ENCODE assay signal across 1 cellular context in the genomic region with DNA sequence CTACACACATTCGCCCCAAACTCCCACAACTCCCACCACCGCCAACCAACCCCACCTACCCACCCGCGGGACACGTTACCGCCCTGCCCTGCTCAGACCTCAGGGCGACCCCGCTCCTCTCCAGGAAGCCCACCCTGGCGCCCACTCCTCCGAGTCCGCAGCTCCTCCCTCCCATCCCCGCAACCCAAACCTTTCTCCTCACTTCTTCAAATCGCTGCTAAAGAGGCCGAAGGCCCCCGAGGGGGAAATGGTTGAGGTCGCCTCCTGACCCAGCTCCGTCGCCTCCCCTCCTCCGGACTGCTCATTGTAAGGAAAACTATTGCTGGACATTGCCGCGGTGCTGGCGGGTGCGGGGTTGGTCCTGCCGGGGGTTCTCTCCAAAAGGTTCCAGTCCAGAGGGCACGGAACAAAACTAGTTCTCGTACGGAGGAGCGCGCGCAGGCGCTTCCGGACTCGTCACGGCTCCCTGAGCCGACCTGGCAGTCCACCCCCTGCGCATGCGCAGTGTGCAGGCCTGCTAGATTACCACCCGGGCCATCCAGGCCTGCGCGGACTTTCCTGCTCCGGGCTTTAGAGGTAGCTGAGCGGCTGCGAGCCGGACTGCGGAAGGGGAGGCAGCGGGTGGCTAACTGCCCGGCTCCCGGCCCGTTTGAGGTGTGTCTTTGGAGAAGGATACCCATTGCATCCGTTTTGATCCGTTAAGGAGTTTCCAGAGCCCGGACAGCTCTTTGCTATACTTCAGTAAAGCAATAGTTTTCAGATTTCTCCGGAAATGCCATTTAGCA.
TF ChIP-seq lines count a peak whose summit lies in the region.

A gene with protein sequence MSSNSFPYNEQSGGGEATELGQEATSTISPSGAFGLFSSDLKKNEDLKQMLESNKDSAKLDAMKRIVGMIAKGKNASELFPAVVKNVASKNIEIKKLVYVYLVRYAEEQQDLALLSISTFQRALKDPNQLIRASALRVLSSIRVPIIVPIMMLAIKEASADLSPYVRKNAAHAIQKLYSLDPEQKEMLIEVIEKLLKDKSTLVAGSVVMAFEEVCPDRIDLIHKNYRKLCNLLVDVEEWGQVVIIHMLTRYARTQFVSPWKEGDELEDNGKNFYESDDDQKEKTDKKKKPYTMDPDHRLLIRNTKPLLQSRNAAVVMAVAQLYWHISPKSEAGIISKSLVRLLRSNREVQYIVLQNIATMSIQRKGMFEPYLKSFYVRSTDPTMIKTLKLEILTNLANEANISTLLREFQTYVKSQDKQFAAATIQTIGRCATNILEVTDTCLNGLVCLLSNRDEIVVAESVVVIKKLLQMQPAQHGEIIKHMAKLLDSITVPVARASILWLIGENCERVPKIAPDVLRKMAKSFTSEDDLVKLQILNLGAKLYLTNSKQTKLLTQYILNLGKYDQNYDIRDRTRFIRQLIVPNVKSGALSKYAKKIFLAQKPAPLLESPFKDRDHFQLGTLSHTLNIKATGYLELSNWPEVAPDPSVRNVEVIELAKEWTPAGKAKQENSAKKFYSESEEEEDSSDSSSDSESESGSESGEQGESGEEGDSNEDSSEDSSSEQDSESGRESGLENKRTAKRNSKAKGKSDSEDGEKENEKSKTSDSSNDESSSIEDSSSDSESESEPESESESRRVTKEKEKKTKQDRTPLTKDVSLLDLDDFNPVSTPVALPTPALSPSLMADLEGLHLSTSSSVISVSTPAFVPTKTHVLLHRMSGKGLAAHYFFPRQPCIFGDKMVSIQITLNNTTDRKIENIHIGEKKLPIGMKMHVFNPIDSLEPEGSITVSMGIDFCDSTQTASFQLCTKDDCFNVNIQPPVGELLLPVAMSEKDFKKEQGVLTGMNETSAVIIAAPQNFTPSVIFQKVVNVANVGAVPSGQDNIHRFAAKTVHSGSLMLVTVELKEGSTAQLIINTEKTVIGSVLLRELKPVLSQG (minus strand): TSS at position 449 of the 785 bp plus-strand sequence. CDS start 119 bp downstream, at position 330.

TF ChIP-seq in HepG2, 621 proteins besides CTCF, POLR2A, EP300 and RAD21 (continued from another document and continues in another):
- TF ChIP-seq, protein P1, sequence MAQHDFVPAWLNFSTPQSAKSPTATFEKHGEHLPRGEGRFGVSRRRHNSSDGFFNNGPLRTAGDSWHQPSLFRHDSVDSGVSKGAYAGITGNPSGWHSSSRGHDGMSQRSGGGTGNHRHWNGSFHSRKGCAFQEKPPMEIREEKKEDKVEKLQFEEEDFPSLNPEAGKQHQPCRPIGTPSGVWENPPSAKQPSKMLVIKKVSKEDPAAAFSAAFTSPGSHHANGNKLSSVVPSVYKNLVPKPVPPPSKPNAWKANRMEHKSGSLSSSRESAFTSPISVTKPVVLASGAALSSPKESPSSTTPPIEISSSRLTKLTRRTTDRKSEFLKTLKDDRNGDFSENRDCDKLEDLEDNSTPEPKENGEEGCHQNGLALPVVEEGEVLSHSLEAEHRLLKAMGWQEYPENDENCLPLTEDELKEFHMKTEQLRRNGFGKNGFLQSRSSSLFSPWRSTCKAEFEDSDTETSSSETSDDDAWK (CRISPR knock-in tag; IDR thresholded peaks at IDR 0.05): no peak
- TF ChIP-seq SP4 (CRISPR knock-in tag; IDR thresholded peaks at IDR 0.05): peak; percentile 56; the same call in 1 of the 2 replicates
- TF ChIP-seq, protein P2, sequence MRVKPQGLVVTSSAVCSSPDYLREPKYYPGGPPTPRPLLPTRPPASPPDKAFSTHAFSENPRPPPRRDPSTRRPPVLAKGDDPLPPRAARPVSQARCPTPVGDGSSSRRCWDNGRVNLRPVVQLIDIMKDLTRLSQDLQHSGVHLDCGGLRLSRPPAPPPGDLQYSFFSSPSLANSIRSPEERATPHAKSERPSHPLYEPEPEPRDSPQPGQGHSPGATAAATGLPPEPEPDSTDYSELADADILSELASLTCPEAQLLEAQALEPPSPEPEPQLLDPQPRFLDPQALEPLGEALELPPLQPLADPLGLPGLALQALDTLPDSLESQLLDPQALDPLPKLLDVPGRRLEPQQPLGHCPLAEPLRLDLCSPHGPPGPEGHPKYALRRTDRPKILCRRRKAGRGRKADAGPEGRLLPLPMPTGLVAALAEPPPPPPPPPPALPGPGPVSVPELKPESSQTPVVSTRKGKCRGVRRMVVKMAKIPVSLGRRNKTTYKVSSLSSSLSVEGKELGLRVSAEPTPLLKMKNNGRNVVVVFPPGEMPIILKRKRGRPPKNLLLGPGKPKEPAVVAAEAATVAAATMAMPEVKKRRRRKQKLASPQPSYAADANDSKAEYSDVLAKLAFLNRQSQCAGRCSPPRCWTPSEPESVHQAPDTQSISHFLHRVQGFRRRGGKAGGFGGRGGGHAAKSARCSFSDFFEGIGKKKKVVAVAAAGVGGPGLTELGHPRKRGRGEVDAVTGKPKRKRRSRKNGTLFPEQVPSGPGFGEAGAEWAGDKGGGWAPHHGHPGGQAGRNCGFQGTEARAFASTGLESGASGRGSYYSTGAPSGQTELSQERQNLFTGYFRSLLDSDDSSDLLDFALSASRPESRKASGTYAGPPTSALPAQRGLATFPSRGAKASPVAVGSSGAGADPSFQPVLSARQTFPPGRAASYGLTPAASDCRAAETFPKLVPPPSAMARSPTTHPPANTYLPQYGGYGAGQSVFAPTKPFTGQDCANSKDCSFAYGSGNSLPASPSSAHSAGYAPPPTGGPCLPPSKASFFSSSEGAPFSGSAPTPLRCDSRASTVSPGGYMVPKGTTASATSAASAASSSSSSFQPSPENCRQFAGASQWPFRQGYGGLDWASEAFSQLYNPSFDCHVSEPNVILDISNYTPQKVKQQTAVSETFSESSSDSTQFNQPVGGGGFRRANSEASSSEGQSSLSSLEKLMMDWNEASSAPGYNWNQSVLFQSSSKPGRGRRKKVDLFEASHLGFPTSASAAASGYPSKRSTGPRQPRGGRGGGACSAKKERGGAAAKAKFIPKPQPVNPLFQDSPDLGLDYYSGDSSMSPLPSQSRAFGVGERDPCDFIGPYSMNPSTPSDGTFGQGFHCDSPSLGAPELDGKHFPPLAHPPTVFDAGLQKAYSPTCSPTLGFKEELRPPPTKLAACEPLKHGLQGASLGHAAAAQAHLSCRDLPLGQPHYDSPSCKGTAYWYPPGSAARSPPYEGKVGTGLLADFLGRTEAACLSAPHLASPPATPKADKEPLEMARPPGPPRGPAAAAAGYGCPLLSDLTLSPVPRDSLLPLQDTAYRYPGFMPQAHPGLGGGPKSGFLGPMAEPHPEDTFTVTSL (CRISPR knock-in tag; IDR thresholded peaks at IDR 0.05; ENCODE audit: borderline replicate concordance): peak; percentile 49; the same call in 1 of the 2 replicates
- no peak for TF ChIP-seq ZSCAN29 (CRISPR knock-in tag; conservative IDR thresholded peaks at IDR 0.05)
- TF ChIP-seq SCMH1 (CRISPR knock-in tag; IDR thresholded peaks at IDR 0.05; ENCODE audit: borderline replicate concordance): no peak
- TF ChIP-seq JUNB (CRISPR knock-in tag; IDR thresholded peaks at IDR 0.05; ENCODE audit: borderline replicate concordance): no peak
- TF ChIP-seq HNF4A (CRISPR knock-in tag; IDR thresholded peaks at IDR 0.05): peak; percentile 34
- TF ChIP-seq HCFC1 (IDR thresholded peaks at IDR 0.05; ENCODE audit: low read depth, low read length): peak; percentile 46; the same call in 1 of the 2 replicates
- no peak for TF ChIP-seq TCF7L2 (IDR thresholded peaks at IDR 0.05; ENCODE audit: low read depth, low read length)
- no peak for TF ChIP-seq NR2F6 (IDR thresholded peaks at IDR 0.05)
- 0 out of 2 replicates have a peak, but pooled peaks have one; percentile 30 for TF ChIP-seq NR2F6 (CRISPR knock-in tag; IDR thresholded peaks at IDR 0.05)
- TF ChIP-seq ZNF777 (CRISPR knock-in tag; IDR thresholded peaks at IDR 0.05): peak; percentile 62
- peak; percentile 69 for TF ChIP-seq TEAD3 (CRISPR knock-in tag; optimal IDR thresholded peaks at IDR 0.05; ENCODE audit: borderline replicate concordance)
- TF ChIP-seq ZNF670 (CRISPR knock-in tag; IDR thresholded peaks at IDR 0.05; ENCODE audit: borderline replicate concordance): peak; percentile 93
- TF ChIP-seq ZNF543 (CRISPR knock-in tag; IDR thresholded peaks at IDR 0.05): no peak
- TF ChIP-seq, protein P3, sequence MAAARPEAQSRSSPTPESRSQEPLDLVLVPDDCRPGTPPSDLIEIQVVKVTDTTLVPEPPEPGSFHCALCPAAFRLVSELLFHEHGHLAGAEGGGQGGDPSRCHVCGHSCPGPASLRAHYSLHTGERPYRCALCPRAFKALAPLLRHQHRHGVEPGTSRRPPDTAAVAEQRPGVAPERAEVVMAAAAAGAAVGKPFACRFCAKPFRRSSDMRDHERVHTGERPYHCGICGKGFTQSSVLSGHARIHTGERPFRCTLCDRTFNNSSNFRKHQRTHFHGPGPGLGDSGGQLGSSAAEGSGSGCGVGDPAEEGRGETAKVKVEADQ (CRISPR knock-in tag; IDR thresholded peaks at IDR 0.05; ENCODE audit: borderline replicate concordance): no peak
- TF ChIP-seq, protein P4, sequence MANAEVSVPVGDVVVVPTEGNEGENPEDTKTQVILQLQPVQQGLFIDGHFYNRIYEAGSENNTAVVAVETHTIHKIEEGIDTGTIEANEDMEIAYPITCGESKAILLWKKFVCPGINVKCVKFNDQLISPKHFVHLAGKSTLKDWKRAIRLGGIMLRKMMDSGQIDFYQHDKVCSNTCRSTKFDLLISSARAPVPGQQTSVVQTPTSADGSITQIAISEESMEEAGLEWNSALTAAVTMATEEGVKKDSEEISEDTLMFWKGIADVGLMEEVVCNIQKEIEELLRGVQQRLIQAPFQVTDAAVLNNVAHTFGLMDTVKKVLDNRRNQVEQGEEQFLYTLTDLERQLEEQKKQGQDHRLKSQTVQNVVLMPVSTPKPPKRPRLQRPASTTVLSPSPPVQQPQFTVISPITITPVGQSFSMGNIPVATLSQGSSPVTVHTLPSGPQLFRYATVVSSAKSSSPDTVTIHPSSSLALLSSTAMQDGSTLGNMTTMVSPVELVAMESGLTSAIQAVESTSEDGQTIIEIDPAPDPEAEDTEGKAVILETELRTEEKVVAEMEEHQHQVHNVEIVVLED (CRISPR knock-in tag; IDR thresholded peaks at IDR 0.05; ENCODE audit: borderline replicate concordance): peak; percentile 72; the same call in 1 of the 2 replicates
- TF ChIP-seq, protein P5, sequence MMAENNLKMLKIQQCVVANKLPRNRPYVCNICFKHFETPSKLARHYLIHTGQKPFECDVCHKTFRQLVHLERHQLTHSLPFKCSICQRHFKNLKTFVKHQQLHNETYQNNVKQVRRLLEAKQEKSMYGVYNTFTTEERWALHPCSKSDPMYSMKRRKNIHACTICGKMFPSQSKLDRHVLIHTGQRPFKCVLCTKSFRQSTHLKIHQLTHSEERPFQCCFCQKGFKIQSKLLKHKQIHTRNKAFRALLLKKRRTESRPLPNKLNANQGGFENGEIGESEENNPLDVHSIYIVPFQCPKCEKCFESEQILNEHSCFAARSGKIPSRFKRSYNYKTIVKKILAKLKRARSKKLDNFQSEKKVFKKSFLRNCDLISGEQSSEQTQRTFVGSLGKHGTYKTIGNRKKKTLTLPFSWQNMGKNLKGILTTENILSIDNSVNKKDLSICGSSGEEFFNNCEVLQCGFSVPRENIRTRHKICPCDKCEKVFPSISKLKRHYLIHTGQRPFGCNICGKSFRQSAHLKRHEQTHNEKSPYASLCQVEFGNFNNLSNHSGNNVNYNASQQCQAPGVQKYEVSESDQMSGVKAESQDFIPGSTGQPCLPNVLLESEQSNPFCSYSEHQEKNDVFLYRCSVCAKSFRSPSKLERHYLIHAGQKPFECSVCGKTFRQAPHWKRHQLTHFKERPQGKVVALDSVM (CRISPR knock-in tag; IDR thresholded peaks at IDR 0.05): peak; percentile 16; the same call in 1 of the 2 replicates
- TF ChIP-seq HOXD1 (CRISPR knock-in tag; IDR thresholded peaks at IDR 0.05): no peak
- TF ChIP-seq, protein P6, sequence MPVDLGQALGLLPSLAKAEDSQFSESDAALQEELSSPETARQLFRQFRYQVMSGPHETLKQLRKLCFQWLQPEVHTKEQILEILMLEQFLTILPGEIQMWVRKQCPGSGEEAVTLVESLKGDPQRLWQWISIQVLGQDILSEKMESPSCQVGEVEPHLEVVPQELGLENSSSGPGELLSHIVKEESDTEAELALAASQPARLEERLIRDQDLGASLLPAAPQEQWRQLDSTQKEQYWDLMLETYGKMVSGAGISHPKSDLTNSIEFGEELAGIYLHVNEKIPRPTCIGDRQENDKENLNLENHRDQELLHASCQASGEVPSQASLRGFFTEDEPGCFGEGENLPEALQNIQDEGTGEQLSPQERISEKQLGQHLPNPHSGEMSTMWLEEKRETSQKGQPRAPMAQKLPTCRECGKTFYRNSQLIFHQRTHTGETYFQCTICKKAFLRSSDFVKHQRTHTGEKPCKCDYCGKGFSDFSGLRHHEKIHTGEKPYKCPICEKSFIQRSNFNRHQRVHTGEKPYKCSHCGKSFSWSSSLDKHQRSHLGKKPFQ (CRISPR knock-in tag; IDR thresholded peaks at IDR 0.05; ENCODE audit: insufficient replicate concordance): no peak
- TF ChIP-seq ZNF17 (CRISPR knock-in tag; IDR thresholded peaks at IDR 0.05): no peak
- TF ChIP-seq, protein P7, sequence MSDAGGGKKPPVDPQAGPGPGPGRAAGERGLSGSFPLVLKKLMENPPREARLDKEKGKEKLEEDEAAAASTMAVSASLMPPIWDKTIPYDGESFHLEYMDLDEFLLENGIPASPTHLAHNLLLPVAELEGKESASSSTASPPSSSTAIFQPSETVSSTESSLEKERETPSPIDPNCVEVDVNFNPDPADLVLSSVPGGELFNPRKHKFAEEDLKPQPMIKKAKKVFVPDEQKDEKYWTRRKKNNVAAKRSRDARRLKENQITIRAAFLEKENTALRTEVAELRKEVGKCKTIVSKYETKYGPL (CRISPR knock-in tag; IDR thresholded peaks at IDR 0.05): no peak
- peak; percentile 72; the same call in 1 of the 2 replicates for TF ChIP-seq RXRA (CRISPR knock-in tag; IDR thresholded peaks at IDR 0.05)
- TF ChIP-seq, protein P8, sequence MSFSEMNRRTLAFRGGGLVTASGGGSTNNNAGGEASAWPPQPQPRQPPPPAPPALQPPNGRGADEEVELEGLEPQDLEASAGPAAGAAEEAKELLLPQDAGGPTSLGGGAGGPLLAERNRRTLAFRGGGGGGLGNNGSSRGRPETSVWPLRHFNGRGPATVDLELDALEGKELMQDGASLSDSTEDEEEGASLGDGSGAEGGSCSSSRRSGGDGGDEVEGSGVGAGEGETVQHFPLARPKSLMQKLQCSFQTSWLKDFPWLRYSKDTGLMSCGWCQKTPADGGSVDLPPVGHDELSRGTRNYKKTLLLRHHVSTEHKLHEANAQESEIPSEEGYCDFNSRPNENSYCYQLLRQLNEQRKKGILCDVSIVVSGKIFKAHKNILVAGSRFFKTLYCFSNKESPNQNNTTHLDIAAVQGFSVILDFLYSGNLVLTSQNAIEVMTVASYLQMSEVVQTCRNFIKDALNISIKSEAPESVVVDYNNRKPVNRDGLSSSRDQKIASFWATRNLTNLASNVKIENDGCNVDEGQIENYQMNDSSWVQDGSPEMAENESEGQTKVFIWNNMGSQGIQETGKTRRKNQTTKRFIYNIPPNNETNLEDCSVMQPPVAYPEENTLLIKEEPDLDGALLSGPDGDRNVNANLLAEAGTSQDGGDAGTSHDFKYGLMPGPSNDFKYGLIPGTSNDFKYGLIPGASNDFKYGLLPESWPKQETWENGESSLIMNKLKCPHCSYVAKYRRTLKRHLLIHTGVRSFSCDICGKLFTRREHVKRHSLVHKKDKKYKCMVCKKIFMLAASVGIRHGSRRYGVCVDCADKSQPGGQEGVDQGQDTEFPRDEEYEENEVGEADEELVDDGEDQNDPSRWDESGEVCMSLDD (CRISPR knock-in tag; IDR thresholded peaks at IDR 0.05; ENCODE audit: borderline replicate concordance): no peak
- TF ChIP-seq ATF1 (CRISPR knock-in tag; IDR thresholded peaks at IDR 0.05): no peak; the same call in 1 of the 2 replicates
- TF ChIP-seq ZNF572 (CRISPR knock-in tag; IDR thresholded peaks at IDR 0.05): no peak
- TF ChIP-seq NFE2 (CRISPR knock-in tag; IDR thresholded peaks at IDR 0.05): no peak
